Comparison of ENCODE assay signal across 11 cellular contexts in genomic region chr1:168243636-168244212, GRCh38. TPM values are rescaled to one million over a fixed set of nuclear protein-coding genes. Genes with fewer than 3 reads are reported as not detected.
DNase-seq lines count a peak whose midpoint lies in the region; ATAC-seq and TF ChIP-seq lines count a peak whose summit lies in the region.
"Had no signal": no experiment of that assay in that cellular context is flagged by ENCODE, and none has a peak within 500 bp of the region (broad histone marks: within the 10 kb centered on the region; RNA-seq: fewer than 3 reads in every experiment).

No MANE protein-coding gene starts in this region.

- H3K4me3 ChIP-seq in HCT116 (replicated peaks in 1 of 2; ENCODE audit: low read depth in 1 of 2, low read length in 2 of 2) (no peak overlapping the region), adipocyte (ENCODE audit: low read length) (no peak overlapping the region)

- H3K4me1 Mint-ChIP-seq in immature natural killer cell, result peaks cover 42 to 72% of the 10 kb centered on the region in 2 donors
- peaks cover 33% of the 10 kb centered on the region for H3K4me1 Mint-ChIP-seq in stimulated activated naive CD8-positive, alpha-beta T cell treated with anti-CD3 and anti-CD28 coated beads, Interleukin-15, amount 100 ng/mL, for 72 hours

- H3K4me3 Mint-ChIP-seq in immature natural killer cell, result peak overlapping the region in 4 of 5 donors; percentile 12 to 66 (median 42)
- H3K4me3 Mint-ChIP-seq in stimulated activated naive CD8-positive, alpha-beta T cell treated with anti-CD3 and anti-CD28 coated beads, Interleukin-15, amount 100 ng/mL, for 72 hours, result peak overlapping the region in 1 of 2 donors; percentile 8
- H3K4me3 Mint-ChIP-seq: HFFc6 had no signal

- peak overlapping the region; percentile 47 for H3K4me2 ChIP-seq in HCT116 (ENCODE audit: low read length)

- peaks cover 17% of the 10 kb centered on the region in 2 experiments for H3K4me1 ChIP-seq in HCT116 (ENCODE audit: control insufficient read depth in 1 of 2, insufficient read depth in 2 of 2, low read length in 2 of 2)
- peaks cover 20% of the 10 kb centered on the region for H3K4me1 ChIP-seq in adipocyte (ENCODE audit: control insufficient read depth, insufficient read depth, low read length)

- POLR2A ChIA-PET in HCT116 (lab: Charles Lee), result no interaction called here

- BruUV-seq in HCT116 (replicated peaks; lab: Mats Ljungman, UMichigan), result no TSS peak

- H3K27me3 ChIP-seq in HCT116 (ENCODE audit: insufficient read depth, low read length) (no peaks in the 10 kb centered on the region), adipocyte (replicated peaks; ENCODE audit: control insufficient read depth, insufficient read depth, low read length) (no peaks in the 10 kb centered on the region)

- H3K27ac Mint-ChIP-seq in immature natural killer cell, result peak overlapping the region in 5 of 6 donors; percentile 21 to 80 (median 59)
- peak overlapping the region in 1 of 2 donors; percentile 42 for H3K27ac Mint-ChIP-seq in stimulated activated naive CD8-positive, alpha-beta T cell treated with anti-CD3 and anti-CD28 coated beads, Interleukin-15, amount 100 ng/mL, for 72 hours
- H3K27ac Mint-ChIP-seq: HFFc6 had no signal

- ATAC-seq in HCT116 (peak; percentile 57; the same call in 1 of the 2 replicates), GM21381 (IDR thresholded peaks at IDR 0.05; ENCODE audit: unreplicated experiment) (no peak)
- peak; percentile 76 for ATAC-seq in stimulated activated naive CD8-positive, alpha-beta T cell treated with anti-CD3 and anti-CD28 coated beads, Interleukin-15, amount 100 ng/mL, for 72 hours

- H4K20me1 ChIP-seq in HCT116 (ENCODE audit: insufficient read depth), result no peaks in the 10 kb centered on the region

- no peak overlapping the region for H3K9ac ChIP-seq in HCT116 (ENCODE audit: low read length)
- peak overlapping the region; percentile 60 for H3K9ac ChIP-seq in adipocyte (ENCODE audit: low read length)

- H3K36me3 ChIP-seq in HCT116 (ENCODE audit: control insufficient read depth in 1 of 2, insufficient read depth in 2 of 2, low read length in 2 of 2) (peaks cover 18 to 27% of the 10 kb centered on the region in 2 experiments), adipocyte (ENCODE audit: control insufficient read depth, insufficient read depth, low read length, severe bottlenecking) (peaks cover 67% of the 10 kb centered on the region)

- H3K27ac ChIP-seq in HCT116 (ENCODE audit: low read depth, low read length), result peak overlapping the region; percentile 44

- no peaks in the 10 kb centered on the region for H3K9me2 ChIP-seq in HCT116 (ENCODE audit: insufficient read depth)

- no peak for TF ChIP-seq POLR2A in HCT116 (IDR thresholded peaks at IDR 0.05; ENCODE audit: borderline replicate concordance, extremely low read depth, insufficient read depth, insufficient read length)

- RAD21 ChIA-PET in HCT116 (lab: Charles Lee; ENCODE audit: low non-redundant PET in 1 of 2, low total read pairs in 2 of 2, uncharacterized antibody in 2 of 2, unreplicated experiment in 2 of 2), result no interaction called here

- TF ChIP-seq CTCF in HCT116 (IDR thresholded peaks at IDR 0.05 in 2 of 3, conservative IDR thresholded peaks at IDR 0.05 in 1 of 3; ENCODE audit: borderline replicate concordance in 1 of 3, insufficient read depth in 1 of 3, low read depth in 2 of 3, low read length in 2 of 3), result no peak

- intact Hi-C loops in HCT116 (cut with micrococcal nuclease), result no loop called here

- peaks cover 43 to 83% (median 45%) of the 10 kb centered on the region in 3 donors for H3K36me3 Mint-ChIP-seq in immature natural killer cell

- no peak overlapping the region for H2AFZ ChIP-seq in HCT116 (ENCODE audit: low read depth, low read length, poor library complexity, severe bottlenecking)

- no peaks in the 10 kb centered on the region for H3K9me3 Mint-ChIP-seq in immature natural killer cell
- H3K9me3 Mint-ChIP-seq in stimulated activated naive CD8-positive, alpha-beta T cell treated with anti-CD3 and anti-CD28 coated beads, Interleukin-15, amount 100 ng/mL, for 72 hours, result no peaks in the 10 kb centered on the region
- H3K9me3 Mint-ChIP-seq: HFFc6 had no signal

- no peak for TF ChIP-seq RAD21 in HCT116 (IDR thresholded peaks at IDR 0.05; ENCODE audit: low read depth)

- CTCF ChIA-PET in HCT116 (lab: Charles Lee), result interaction anchor here (1.4 kb wide), 1 partner anchor 8 kb away, joined by 9 read pairs; no protein-coding TSS in a partner anchor

- peaks cover 28% of the 10 kb centered on the region for H3K79me2 ChIP-seq in HCT116 (ENCODE audit: insufficient read depth, low read length)

- H3K27me3 Mint-ChIP-seq in immature natural killer cell (ENCODE audit: low read depth in 3 of 3), result peaks cover 0 to 2% (median 2%) of the 10 kb centered on the region in 3 donors
- no peaks in the 10 kb centered on the region for H3K27me3 Mint-ChIP-seq in stimulated activated naive CD8-positive, alpha-beta T cell treated with anti-CD3 and anti-CD28 coated beads, Interleukin-15, amount 100 ng/mL, for 72 hours

- DNase-seq in HCT116 (ENCODE audit: low read depth, low spot score), result no peak
- DNase-seq in adipocyte (ENCODE audit: low read depth), result no peak
- peak; percentile 52 to 60 (median 56) for DNase-seq in immature natural killer cell
- no peak for DNase-seq in stimulated activated naive CD8-positive, alpha-beta T cell treated with anti-CD3 and anti-CD28 coated beads, Interleukin-15, amount 100 ng/mL, for 72 hours
- no peak for DNase-seq in inferior parietal cortex (ENCODE audit: extremely low spot score)
- DNase-seq in NCI-H187 (lab: John Stamatoyannopoulos, UW), result no peak
- no peak for DNase-seq in SHP77 (lab: John Stamatoyannopoulos, UW)
- DNase-seq: EL, HFFc6, NCI-H2029 treated with DMSO at 0.1 percent for 48 hours had no signal

- H3K9me3 ChIP-seq in HCT116 (ENCODE audit: control insufficient read depth in 1 of 2, insufficient read depth in 1 of 2, low read depth in 1 of 2, low read length in 2 of 2) (no peaks in the 10 kb centered on the region), adipocyte (ENCODE audit: control insufficient read depth, low read length) (no peaks in the 10 kb centered on the region)

TF ChIP-seq in HCT116, 20 proteins besides CTCF, POLR2A, EP300 and RAD21:
- TF ChIP-seq EGR1 (IDR thresholded peaks at IDR 0.05; ENCODE audit: low read depth) (no peak), TCF7L2 (IDR thresholded peaks at IDR 0.05; ENCODE audit: borderline replicate concordance, extremely low read depth, insufficient read depth, insufficient read length) (no peak), REST (IDR thresholded peaks at IDR 0.05; ENCODE audit: low read depth) (no peak), JUND (IDR thresholded peaks at IDR 0.05) (no peak)

RNA-seq across cellular contexts. Expression of gene SFT2D2, which starts 17.9 kb away (rescaled TPM):
- total RNA-seq in HCT116 (2021; ENCODE audit: unreplicated experiment), result 57.5 TPM
- 7.2 TPM in 2 replicates for polyA plus RNA-seq in HCT116 (2012)
- 10 to 100 TPM; 31.1 to 72.6 (median 46.7) TPM for polyA plus RNA-seq in immature natural killer cell

RNA-seq across cellular contexts. Expression of gene TBX19, which starts 37.0 kb away (rescaled TPM):
- 3.0 TPM for total RNA-seq in HCT116 (2021; ENCODE audit: unreplicated experiment)
- polyA plus RNA-seq in HCT116 (2012), result 2.2 and 2.8 TPM in 2 replicates
- 1 to 10 TPM; 1.2 to 6.2 (median 3.4) TPM for polyA plus RNA-seq in immature natural killer cell

Comparison
In these comparisons a context has a peak if more than half of its experiments do, and no peak if none do; other contexts are left out.
1. DNase-seq: peak in immature natural killer cell (3 of 3); none in HCT116 (single experiment), adipocyte (single experiment), stimulated activated naive CD8-positive, alpha-beta T cell treated with anti-CD3 and anti-CD28 coated beads, Interleukin-15, amount 100 ng/mL, for 72 hours (0 of 2), inferior parietal cortex (single experiment), NCI-H187 (0 of 2) and SHP77 (0 of 2).